34 cellular contexts compared by ENCODE assay signal in the genomic region with DNA sequence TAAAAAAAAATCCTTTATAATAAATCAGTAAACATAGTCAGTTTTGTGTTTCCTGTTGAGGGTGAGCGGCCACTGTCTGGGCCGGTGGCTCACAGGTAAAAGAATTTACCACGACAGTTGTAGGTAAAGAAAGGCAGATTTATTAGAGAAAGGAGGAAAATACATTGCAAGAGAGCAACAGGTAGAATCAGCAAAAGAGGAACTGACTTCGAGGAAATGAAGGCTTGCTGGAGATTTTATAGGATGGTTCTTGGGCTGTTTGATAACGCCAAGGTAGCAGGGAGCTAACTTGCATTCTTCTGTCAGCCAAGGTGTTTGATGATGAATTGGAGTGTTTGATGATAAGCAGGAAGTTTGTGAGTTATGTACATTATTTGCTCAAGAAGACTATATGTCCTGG.
"Had no signal": no experiment of that assay in that cellular context is flagged by ENCODE, and none has a peak within 500 bp of the region (broad histone marks: within the 10 kb centered on the region; RNA-seq: fewer than 3 reads in every experiment).

No MANE protein-coding gene starts in this region.

- H3K36me3 ChIP-seq: adrenal gland, brain microvascular endothelial cell, breast epithelium had no signal

- H3K36me3 Mint-ChIP-seq: activated CD4-positive, alpha-beta memory T cell treated with anti-CD3 and anti-CD28 coated beads for 36 hours; activated naive CD4-positive, alpha-beta T cell treated with anti-CD3 and anti-CD28 coated beads, Interleukin-2, amount 50 U/mL, for 72 hours had no signal

- H3K27ac Mint-ChIP-seq: activated B cell treated with CpG ODN at 0.5 μM for 24 hours; activated CD4-positive, alpha-beta memory T cell treated with anti-CD3 and anti-CD28 coated beads for 36 hours; activated CD4-positive, alpha-beta T cell treated with anti-CD3 and anti-CD28 coated beads, Interleukin-2, amount 10 ng/mL, durations not matched to agents 24 days and 14 days; activated CD8-positive, alpha-beta T cell treated with anti-CD3 and anti-CD28 coated beads for 36 hours; activated naive CD4-positive, alpha-beta T cell treated with anti-CD3 and anti-CD28 coated beads for 36 hours; activated naive CD4-positive, alpha-beta T cell treated with anti-CD3 and anti-CD28 coated beads, Interleukin-2, amount 50 U/mL, for 72 hours; activated naive CD8-positive, alpha-beta T cell treated with anti-CD3 and anti-CD28 coated beads for 36 hours; activated T-helper 2 cell treated with anti-CD3 and anti-CD28 coated beads, Interferon-gamma antibody, Interleukin-2, Interleukin-4, amounts not matched to agents 10 μg/mL and 5 μg/mL and 100 μg/mL, durations not matched to agents 14 hours and 24 hours and 36 hours; T-helper 1 cell treated with Interleukin-12 subunit alpha and Interleukin-12 subunit beta and Interleukin-4 antibody, amounts not matched to agents 30 μg/mL and 1 μg/mL, for 36 hours; T-helper 2 cell treated with Interferon-gamma antibody and Interleukin-4, amounts not matched to agents 5 μg/mL and 100 μg/mL, for 36 hours had no signal

- H3K27ac ChIP-seq: adrenal gland, body of pancreas, brain microvascular endothelial cell, breast epithelium, VCaP had no signal

- H3K4me1 Mint-ChIP-seq: activated CD4-positive, alpha-beta T cell treated with anti-CD3 and anti-CD28 coated beads, Interleukin-2, amount 10 ng/mL, durations not matched to agents 24 days and 14 days had no signal

- H3K4me3 Mint-ChIP-seq: activated B cell treated with CpG ODN at 0.5 μM for 24 hours; activated CD4-positive, alpha-beta memory T cell treated with anti-CD3 and anti-CD28 coated beads for 36 hours; activated CD4-positive, alpha-beta T cell treated with anti-CD3 and anti-CD28 coated beads, Interleukin-2, amount 10 ng/mL, durations not matched to agents 24 days and 14 days; activated CD8-positive, alpha-beta T cell treated with anti-CD3 and anti-CD28 coated beads for 36 hours; activated naive CD4-positive, alpha-beta T cell treated with anti-CD3 and anti-CD28 coated beads for 36 hours; activated naive CD8-positive, alpha-beta T cell treated with anti-CD3 and anti-CD28 coated beads for 36 hours; T-helper 1 cell treated with Interleukin-12 subunit alpha and Interleukin-12 subunit beta and Interleukin-4 antibody, amounts not matched to agents 30 μg/mL and 1 μg/mL, for 36 hours; T-helper 2 cell treated with Interferon-gamma antibody and Interleukin-4, amounts not matched to agents 5 μg/mL and 100 μg/mL, for 36 hours had no signal

- H3K4me1 ChIP-seq: adrenal gland, body of pancreas, breast epithelium had no signal

- FAIRE-seq: astrocyte, colon, TTC549 had no signal

- H3K27me3 ChIP-seq: adrenal gland, body of pancreas, brain microvascular endothelial cell had no signal

- H3K9me3 ChIP-seq: adrenal gland, body of pancreas, breast epithelium had no signal

- H3K9me3 Mint-ChIP-seq: activated B cell treated with CpG ODN at 0.5 μM for 24 hours; activated CD4-positive, alpha-beta memory T cell treated with anti-CD3 and anti-CD28 coated beads for 36 hours; activated CD4-positive, alpha-beta T cell treated with anti-CD3 and anti-CD28 coated beads, Interleukin-2, amount 10 ng/mL, durations not matched to agents 24 days and 14 days; activated CD8-positive, alpha-beta T cell treated with anti-CD3 and anti-CD28 coated beads for 36 hours; activated naive CD4-positive, alpha-beta T cell treated with anti-CD3 and anti-CD28 coated beads for 36 hours; activated naive CD4-positive, alpha-beta T cell treated with anti-CD3 and anti-CD28 coated beads, Interleukin-2, amount 50 U/mL, for 72 hours; activated naive CD8-positive, alpha-beta T cell treated with anti-CD3 and anti-CD28 coated beads for 36 hours; activated T-helper 2 cell treated with anti-CD3 and anti-CD28 coated beads, Interferon-gamma antibody, Interleukin-2, Interleukin-4, amounts not matched to agents 10 μg/mL and 5 μg/mL and 100 μg/mL, durations not matched to agents 14 hours and 24 hours and 36 hours; T-helper 1 cell treated with Interleukin-12 subunit alpha and Interleukin-12 subunit beta and Interleukin-4 antibody, amounts not matched to agents 30 μg/mL and 1 μg/mL, for 36 hours; T-helper 2 cell treated with Interferon-gamma antibody and Interleukin-4, amounts not matched to agents 5 μg/mL and 100 μg/mL, for 36 hours had no signal

- DNase-seq: activated B cell treated with CpG ODN at 0.5 μM for 24 hours; activated CD4-positive, alpha-beta memory T cell treated with anti-CD3 and anti-CD28 coated beads for 36 hours; activated CD4-positive, alpha-beta T cell treated with anti-CD3 and anti-CD28 coated beads for 4 hours; activated CD4-positive, alpha-beta T cell treated with anti-CD3 and anti-CD28 coated beads, Interleukin-2, amount 10 ng/mL, durations not matched to agents 24 days and 14 days; activated CD4-positive, alpha-beta T cell treated with anti-CD3 and anti-CD28 coated beads, Interleukin-2, amount 50 U/mL, for 1 hour; activated CD4-positive, alpha-beta T cell treated with anti-CD3 and anti-CD28 coated beads, Interleukin-2, amount 50 U/mL, for 4 hours; activated CD4-positive, CD25-positive, alpha-beta regulatory T cell treated with anti-CD3 and anti-CD28 coated beads, Interleukin-2, amount 50 U/mL, for 72 hours; activated CD8-positive, alpha-beta memory T cell treated with anti-CD3 and anti-CD28 coated beads, Interleukin-2, amount 50 U/mL, for 4 hours; activated CD8-positive, alpha-beta T cell treated with anti-CD3 and anti-CD28 coated beads for 36 hours; activated effector memory CD4-positive, alpha-beta T cell treated with Interleukin-2 at 50 U/mL for 16 hours; activated gamma-delta T cell; activated naive CD4-positive, alpha-beta T cell treated with anti-CD3 and anti-CD28 coated beads for 36 hours; activated naive CD4-positive, alpha-beta T cell treated with anti-CD3 and anti-CD28 coated beads, Interleukin-2, amount 50 U/mL, for 16 hours; activated naive CD8-positive, alpha-beta T cell treated with anti-CD3 and anti-CD28 coated beads for 36 hours; activated T-cell treated with anti-CD3 and anti-CD28 coated beads for 4 hours; activated T-cell treated with anti-CD3 and anti-CD28 coated beads, Interleukin-2, amount 50 U/mL, for 1 hour; activated T-cell treated with anti-CD3 and anti-CD28 coated beads, Interleukin-2, amount 50 U/mL, for 48 hours; adrenal gland; amniotic stem cell; aorta; body of pancreas; brain microvascular endothelial cell; central memory CD4-positive, alpha-beta T cell; T-helper 2 cell; T-helper 9 cell had no signal

- H3K4me3 ChIP-seq: adrenal gland, body of pancreas, breast epithelium had no signal

- ATAC-seq: activated CD8-positive, alpha-beta T cell treated with anti-CD3 and anti-CD28 coated beads for 36 hours; activated naive CD4-positive, alpha-beta T cell treated with anti-CD3 and anti-CD28 coated beads, Interleukin-2, amount 50 U/mL, for 72 hours; body of pancreas had no signal

- H3K27me3 Mint-ChIP-seq: activated B cell treated with CpG ODN at 0.5 μM for 24 hours; activated CD4-positive, alpha-beta memory T cell treated with anti-CD3 and anti-CD28 coated beads for 36 hours; activated CD4-positive, alpha-beta T cell treated with anti-CD3 and anti-CD28 coated beads, Interleukin-2, amount 10 ng/mL, durations not matched to agents 24 days and 14 days; activated CD8-positive, alpha-beta T cell treated with anti-CD3 and anti-CD28 coated beads for 36 hours; activated naive CD8-positive, alpha-beta T cell treated with anti-CD3 and anti-CD28 coated beads for 36 hours had no signal
